Comparison of ENCODE assay signal across 8 cellular contexts in the genomic region with DNA sequence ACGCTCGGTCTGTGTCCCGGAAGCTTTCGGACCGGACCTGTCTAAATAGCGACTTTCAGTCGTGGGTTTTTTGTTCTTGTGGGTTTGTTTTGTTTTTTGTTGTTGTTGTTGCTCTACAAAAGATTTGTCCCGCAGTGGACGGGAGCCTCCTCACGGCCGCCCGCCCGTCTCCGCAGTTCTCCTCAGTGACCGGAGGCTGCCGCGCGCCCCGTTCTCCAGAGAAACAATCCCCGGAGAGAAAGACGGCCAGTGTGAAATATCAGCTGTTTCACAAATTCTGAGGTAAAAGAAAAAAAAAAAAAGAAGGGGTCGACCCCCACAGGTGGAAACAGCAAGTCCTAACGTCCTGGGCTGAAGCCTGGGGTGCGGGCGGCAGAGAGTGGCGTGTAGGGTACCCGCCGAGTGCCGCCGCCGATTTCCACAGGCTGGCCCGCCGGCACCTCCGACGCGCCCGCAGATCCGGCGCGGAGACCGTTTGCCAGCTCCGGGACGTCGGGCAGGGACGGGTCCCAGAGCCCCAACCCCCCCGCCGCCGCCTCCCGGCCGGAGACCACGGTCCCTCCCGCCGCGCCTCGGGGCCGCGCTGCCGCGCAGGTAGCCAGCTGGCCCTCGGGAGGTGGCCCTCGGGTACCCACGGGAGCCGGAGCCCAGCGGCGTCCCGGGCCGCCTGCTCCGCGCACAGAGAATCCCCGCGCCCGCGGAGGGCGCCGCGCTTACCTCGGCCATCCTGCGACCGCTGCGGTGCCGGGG. TPM values are rescaled to one million over a fixed set of nuclear protein-coding genes. Genes with fewer than 3 reads are reported as not detected.
DNase-seq lines count a peak whose midpoint lies in the region; ATAC-seq and TF ChIP-seq lines count a peak whose summit lies in the region.

No MANE protein-coding gene starts in this region.

- H3K36me3 Mint-ChIP-seq in glutamatergic neuron (ENCODE audit: unreplicated experiment), result peaks cover 6% of the 10 kb centered on the region

- no peak overlapping the region for H3K27ac ChIP-seq in WERI-Rb-1
- no peak overlapping the region for H3K27ac ChIP-seq in rectal smooth muscle tissue (ENCODE audit: low read depth, low read length)

- H3K9ac ChIP-seq in ES-I3 (ENCODE audit: low read depth, low read length) (peak overlapping the region; percentile 80; the same call in 1 of the 2 replicates), rectal smooth muscle tissue (ENCODE audit: low read length) (no peak overlapping the region)

- peaks cover 28% of the 10 kb centered on the region for H3K4me1 ChIP-seq in ES-I3 (ENCODE audit: insufficient read depth, low read length)
- no peaks in the 10 kb centered on the region for H3K4me1 ChIP-seq in rectal smooth muscle tissue (ENCODE audit: control insufficient read depth, insufficient read depth, low read length)

- H3K9me3 ChIP-seq in ES-I3 (ENCODE audit: control insufficient read depth, insufficient read depth, low read length), result no peaks in the 10 kb centered on the region
- no peaks in the 10 kb centered on the region for H3K9me3 ChIP-seq in WERI-Rb-1 (ENCODE audit: severe bottlenecking)

- DNase-seq in WERI-Rb-1 (no peak), glutamatergic neuron (peak; percentile 43), NOMO-1 (lab: John Stamatoyannopoulos, UW; ENCODE audit: unreplicated experiment in 2 of 2) (no peak), HUDEP-2 (lab: John Stamatoyannopoulos, UW; ENCODE audit: unreplicated experiment in 76 of 76) (no peak), NCI-H446 treated with DMSO at 0.1 percent for 48 hours (lab: John Stamatoyannopoulos, UW) (no peak)

- H3K9me3 Mint-ChIP-seq in glutamatergic neuron (ENCODE audit: unreplicated experiment), result peaks cover 9% of the 10 kb centered on the region

- H3K4me3 ChIP-seq in WERI-Rb-1 (ENCODE audit: low read depth, low read length) (peak overlapping the region; percentile 65), rectal smooth muscle tissue (ENCODE audit: low read length) (peak overlapping the region; percentile 24)

- H3K4me3 Mint-ChIP-seq in glutamatergic neuron (ENCODE audit: unreplicated experiment), result peak overlapping the region; percentile 91

- H3K27ac Mint-ChIP-seq in glutamatergic neuron (ENCODE audit: unreplicated experiment), result no peak overlapping the region

- ATAC-seq in GM21528 (IDR thresholded peaks at IDR 0.05; ENCODE audit: low FRiP score, unreplicated experiment), result no peak

- H3K27me3 Mint-ChIP-seq in glutamatergic neuron (ENCODE audit: unreplicated experiment), result peaks cover 20% of the 10 kb centered on the region

- H3K36me3 ChIP-seq in ES-I3 (ENCODE audit: insufficient read depth, low read length), result no peaks in the 10 kb centered on the region
- H3K36me3 ChIP-seq in WERI-Rb-1, result no peaks in the 10 kb centered on the region
- H3K36me3 ChIP-seq in rectal smooth muscle tissue (ENCODE audit: control insufficient read depth, insufficient read depth, low read length), result no peaks in the 10 kb centered on the region

- TF ChIP-seq CTCF in WERI-Rb-1 (IDR thresholded peaks at IDR 0.05; ENCODE audit: low read depth, low read length) (no peak), glutamatergic neuron (IDR thresholded peaks at IDR 0.05; ENCODE audit: partially characterized antibody, unreplicated experiment) (no peak)

- peaks cover 14% of the 10 kb centered on the region for H3K4me1 Mint-ChIP-seq in glutamatergic neuron (ENCODE audit: low read depth, unreplicated experiment)

- H3K27me3 ChIP-seq in WERI-Rb-1 (ENCODE audit: insufficient read depth, low read depth, severe bottlenecking) (peaks cover 48% of the 10 kb centered on the region), rectal smooth muscle tissue (ENCODE audit: control insufficient read depth, insufficient read depth, low read length) (peaks cover 14% of the 10 kb centered on the region)

RNA-seq across cellular contexts. Expression of a gene that starts 0.5 kb away (rescaled TPM):
- 1.1 TPM for total RNA-seq in glutamatergic neuron (ENCODE audit: unreplicated experiment)
